8 cellular contexts compared by ENCODE assay signal in the genomic region with DNA sequence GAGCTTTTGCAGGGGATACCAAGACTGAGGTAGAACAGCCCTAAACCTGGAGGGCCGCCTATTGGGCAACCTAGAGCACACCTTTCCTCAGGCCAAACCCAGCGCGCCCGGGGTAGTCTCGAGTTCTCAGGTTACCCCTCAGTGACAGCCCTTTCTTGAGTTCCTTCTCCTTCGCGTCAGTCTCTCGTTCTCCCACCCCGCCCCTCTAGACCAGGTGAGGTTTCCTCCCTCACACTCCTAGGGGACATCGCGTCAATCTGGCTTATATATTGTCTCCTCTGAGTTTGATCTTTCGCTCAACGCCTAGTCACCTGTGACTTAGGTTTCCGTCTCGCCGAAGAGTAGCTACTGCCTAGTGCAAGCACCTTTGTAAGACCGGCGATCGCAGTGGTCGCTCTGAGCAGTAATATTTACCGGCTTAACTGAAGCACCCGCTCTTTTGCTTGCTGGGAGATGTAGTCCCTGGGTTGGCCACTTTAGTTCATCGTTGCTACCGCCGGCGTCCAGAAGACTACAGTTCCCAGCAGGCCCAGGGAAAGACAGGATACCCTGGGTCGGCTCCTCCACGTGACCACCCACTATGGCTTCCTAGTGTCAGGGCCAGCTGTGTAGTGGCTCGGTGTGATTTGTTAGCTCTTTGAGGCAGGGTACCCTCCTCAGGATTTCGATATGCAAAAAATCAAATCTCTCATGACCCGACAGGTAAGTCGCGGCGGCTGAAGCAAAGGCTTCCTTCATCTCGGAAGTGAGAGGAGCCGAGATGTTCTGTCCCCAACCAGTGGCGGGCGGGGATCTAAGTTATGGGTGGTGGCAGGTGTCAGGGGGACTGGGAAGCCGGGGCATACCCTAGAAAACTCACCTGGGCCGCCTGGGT. TPM values are rescaled to one million over a fixed set of nuclear protein-coding genes. Genes with fewer than 3 reads are reported as not detected.
DNase-seq lines count a peak whose midpoint lies in the region; TF ChIP-seq lines count a peak whose summit lies in the region.

A gene with protein sequence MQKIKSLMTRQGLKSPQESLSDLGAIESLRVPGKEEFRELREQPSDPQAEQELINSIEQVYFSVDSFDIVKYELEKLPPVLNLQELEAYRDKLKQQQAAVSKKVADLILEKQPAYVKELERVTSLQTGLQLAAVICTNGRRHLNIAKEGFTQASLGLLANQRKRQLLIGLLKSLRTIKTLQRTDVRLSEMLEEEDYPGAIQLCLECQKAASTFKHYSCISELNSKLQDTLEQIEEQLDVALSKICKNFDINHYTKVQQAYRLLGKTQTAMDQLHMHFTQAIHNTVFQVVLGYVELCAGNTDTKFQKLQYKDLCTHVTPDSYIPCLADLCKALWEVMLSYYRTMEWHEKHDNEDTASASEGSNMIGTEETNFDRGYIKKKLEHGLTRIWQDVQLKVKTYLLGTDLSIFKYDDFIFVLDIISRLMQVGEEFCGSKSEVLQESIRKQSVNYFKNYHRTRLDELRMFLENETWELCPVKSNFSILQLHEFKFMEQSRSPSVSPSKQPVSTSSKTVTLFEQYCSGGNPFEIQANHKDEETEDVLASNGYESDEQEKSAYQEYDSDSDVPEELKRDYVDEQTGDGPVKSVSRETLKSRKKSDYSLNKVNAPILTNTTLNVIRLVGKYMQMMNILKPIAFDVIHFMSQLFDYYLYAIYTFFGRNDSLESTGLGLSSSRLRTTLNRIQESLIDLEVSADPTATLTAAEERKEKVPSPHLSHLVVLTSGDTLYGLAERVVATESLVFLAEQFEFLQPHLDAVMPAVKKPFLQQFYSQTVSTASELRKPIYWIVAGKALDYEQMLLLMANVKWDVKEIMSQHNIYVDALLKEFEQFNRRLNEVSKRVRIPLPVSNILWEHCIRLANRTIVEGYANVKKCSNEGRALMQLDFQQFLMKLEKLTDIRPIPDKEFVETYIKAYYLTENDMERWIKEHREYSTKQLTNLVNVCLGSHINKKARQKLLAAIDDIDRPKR (plus strand): TSS at position 568 of the 874 bp plus-strand sequence. CDS start 102 bp downstream, at position 670.

- H3K9me3 Mint-ChIP-seq in nephron: no peaks in the 10 kb centered on the region
- no peaks in the 10 kb centered on the region for H3K9me3 Mint-ChIP-seq in stimulated activated naive CD8-positive, alpha-beta T cell treated with anti-CD3 and anti-CD28 coated beads, Interleukin-15, Interleukin-2, amounts not matched to agents 100 ng/mL and 50 ng/mL, for 24 hours

- H3K36me3 ChIP-seq in H7 (replicated peaks; ENCODE audit: control insufficient read depth, insufficient read depth, low read length): no peaks in the 10 kb centered on the region

- TF ChIP-seq CTCF in fibroblast of the aortic adventitia (IDR thresholded peaks at IDR 0.05; ENCODE audit: insufficient read depth, low read length) (no peak), nephron (IDR thresholded peaks at IDR 0.05; ENCODE audit: unreplicated experiment in 3 of 3) (no peak)

- peaks cover 19% of the 10 kb centered on the region for H3K27me3 Mint-ChIP-seq in nephron (ENCODE audit: low read depth)
- H3K27me3 Mint-ChIP-seq in stimulated activated naive CD8-positive, alpha-beta T cell treated with anti-CD3 and anti-CD28 coated beads, Interleukin-15, Interleukin-2, amounts not matched to agents 100 ng/mL and 50 ng/mL, for 24 hours: no peaks in the 10 kb centered on the region

- H3K4me3 ChIP-seq in H7 (ENCODE audit: insufficient read depth, low read depth, low read length) (peak within 1 kb of the TSS; percentile 69), fibroblast of the aortic adventitia (ENCODE audit: low read depth, low read length) (peak within 1 kb of the TSS; percentile 97)

- peak within 1 kb of the TSS; percentile 55 to 92 (median 84) for H3K27ac Mint-ChIP-seq in nephron
- peak within 1 kb of the TSS; percentile 94 for H3K27ac Mint-ChIP-seq in stimulated activated naive CD8-positive, alpha-beta T cell treated with anti-CD3 and anti-CD28 coated beads, Interleukin-15, Interleukin-2, amounts not matched to agents 100 ng/mL and 50 ng/mL, for 24 hours

- peaks cover 7% of the 10 kb centered on the region for H3K4me1 Mint-ChIP-seq in nephron
- H3K4me1 Mint-ChIP-seq in stimulated activated naive CD8-positive, alpha-beta T cell treated with anti-CD3 and anti-CD28 coated beads, Interleukin-15, Interleukin-2, amounts not matched to agents 100 ng/mL and 50 ng/mL, for 24 hours (ENCODE audit: low read depth): peaks cover 28% of the 10 kb centered on the region

- peak within 1 kb of the TSS; percentile 92 to 93 (median 92) for H3K4me3 Mint-ChIP-seq in nephron
- peak within 1 kb of the TSS; percentile 99 for H3K4me3 Mint-ChIP-seq in stimulated activated naive CD8-positive, alpha-beta T cell treated with anti-CD3 and anti-CD28 coated beads, Interleukin-15, Interleukin-2, amounts not matched to agents 100 ng/mL and 50 ng/mL, for 24 hours

- H3K27me3 ChIP-seq in H7 (ENCODE audit: control insufficient read depth, insufficient read depth, low read length): no peaks in the 10 kb centered on the region; the same call in 1 of the 2 replicates

- peak; percentile 96 for DNase-seq in EL
- DNase-seq in H7: peak; percentile 78
- peak; percentile 98 for DNase-seq in M059J (ENCODE audit: low read depth)
- DNase-seq in SHP77 (lab: John Stamatoyannopoulos, UW): peak; percentile 94 to 97
- DNase-seq in activated effector memory CD4-positive, alpha-beta T cell treated with Interleukin-2 at 50 U/mL for 16 hours: peak; percentile 92
- DNase-seq in fibroblast of the aortic adventitia (ENCODE audit: low read depth): peak; percentile 96

- no peaks in the 10 kb centered on the region for H3K36me3 Mint-ChIP-seq in nephron (ENCODE audit: low read depth)
- no peaks in the 10 kb centered on the region for H3K36me3 Mint-ChIP-seq in stimulated activated naive CD8-positive, alpha-beta T cell treated with anti-CD3 and anti-CD28 coated beads, Interleukin-15, Interleukin-2, amounts not matched to agents 100 ng/mL and 50 ng/mL, for 24 hours (ENCODE audit: low read depth)

RNA-seq across cellular contexts. Expression of the gene that starts here (rescaled TPM):
- total RNA-seq in H7 (2014; rRNA removed; shearing (Covaris generic)): 10.4 and 11.0 TPM in 2 replicates
- total RNA-seq in M059J (2014; rRNA removed; shearing (Covaris generic)): 19.0 and 24.5 TPM in 2 replicates
- total RNA-seq in fibroblast of the aortic adventitia (ENCODE audit: low replicate concordance): 32.3 and 50.0 TPM in 2 replicates

Comparison
In these comparisons a context has a peak if more than half of its experiments do, and no peak if none do; other contexts are left out.
1. Peak in every context shown above with its lines: DNase-seq and H3K4me3 ChIP-seq.